In the genomic region with DNA sequence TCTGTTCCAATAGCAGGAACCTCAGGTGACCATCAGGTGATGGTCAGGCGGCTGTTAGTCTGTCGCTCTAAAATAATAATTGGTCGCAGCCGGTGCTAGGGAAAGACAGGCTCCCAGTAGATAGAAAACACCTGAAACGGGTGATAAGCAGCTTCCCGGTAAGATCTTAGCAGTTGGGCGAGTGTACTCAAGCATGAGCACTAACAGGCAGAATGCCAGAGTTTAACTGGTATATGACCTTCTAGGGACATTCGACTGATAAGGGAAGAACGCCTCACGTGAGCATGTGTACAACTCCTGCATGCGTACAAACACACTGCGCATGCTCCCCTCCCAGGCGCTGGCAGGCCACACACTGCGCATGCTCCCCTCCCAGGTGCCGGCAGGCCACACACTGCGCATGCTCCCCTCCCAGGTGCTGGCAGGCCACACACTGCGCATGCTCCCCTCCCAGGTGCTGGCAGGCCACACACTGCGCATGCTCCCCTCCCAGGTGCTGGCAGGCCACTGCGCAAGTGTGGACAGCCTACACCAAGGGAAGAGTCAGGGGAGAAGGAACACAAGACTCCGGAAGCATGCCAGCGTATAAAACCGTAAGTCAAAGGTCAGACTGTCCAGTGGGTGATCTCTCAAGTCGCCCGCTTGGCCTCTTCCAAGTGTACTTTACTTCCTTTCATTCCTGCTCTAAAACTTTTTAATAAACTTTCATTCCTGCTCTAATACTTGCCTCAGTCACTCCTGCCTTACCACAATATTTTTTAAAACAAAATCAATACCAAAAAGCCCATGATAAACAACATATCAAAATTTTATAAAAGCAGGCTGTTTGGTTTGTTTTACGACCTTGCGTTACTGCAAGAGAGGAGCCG, we compare ENCODE assay signal across 1 cellular context.
A peak's percentile ranks its signal among the peaks of the same experiment; 100 is the strongest.
TF ChIP-seq lines count a peak whose summit lies in the region.

No MANE protein-coding gene starts in this region.

TF ChIP-seq in HepG2, 621 proteins besides CTCF, POLR2A, EP300 and RAD21 (continued from another document and continues in another):
- TF ChIP-seq, protein P1, sequence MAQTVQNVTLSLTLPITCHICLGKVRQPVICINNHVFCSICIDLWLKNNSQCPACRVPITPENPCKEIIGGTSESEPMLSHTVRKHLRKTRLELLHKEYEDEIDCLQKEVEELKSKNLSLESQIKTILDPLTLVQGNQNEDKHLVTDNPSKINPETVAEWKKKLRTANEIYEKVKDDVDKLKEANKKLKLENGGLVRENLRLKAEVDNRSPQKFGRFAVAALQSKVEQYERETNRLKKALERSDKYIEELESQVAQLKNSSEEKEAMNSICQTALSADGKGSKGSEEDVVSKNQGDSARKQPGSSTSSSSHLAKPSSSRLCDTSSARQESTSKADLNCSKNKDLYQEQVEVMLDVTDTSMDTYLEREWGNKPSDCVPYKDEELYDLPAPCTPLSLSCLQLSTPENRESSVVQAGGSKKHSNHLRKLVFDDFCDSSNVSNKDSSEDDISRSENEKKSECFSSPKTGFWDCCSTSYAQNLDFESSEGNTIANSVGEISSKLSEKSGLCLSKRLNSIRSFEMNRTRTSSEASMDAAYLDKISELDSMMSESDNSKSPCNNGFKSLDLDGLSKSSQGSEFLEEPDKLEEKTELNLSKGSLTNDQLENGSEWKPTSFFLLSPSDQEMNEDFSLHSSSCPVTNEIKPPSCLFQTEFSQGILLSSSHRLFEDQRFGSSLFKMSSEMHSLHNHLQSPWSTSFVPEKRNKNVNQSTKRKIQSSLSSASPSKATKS (CRISPR knock-in tag; IDR thresholded peaks at IDR 0.05): no peak
- TF ChIP-seq ZNF737 (CRISPR knock-in tag; IDR thresholded peaks at IDR 0.05; ENCODE audit: borderline replicate concordance): no peak
- no peak for TF ChIP-seq CHD2 (IDR thresholded peaks at IDR 0.05; ENCODE audit: low read depth, low read length)
- no peak for TF ChIP-seq ZNF816 (CRISPR knock-in tag; IDR thresholded peaks at IDR 0.05; ENCODE audit: borderline replicate concordance)
- TF ChIP-seq, protein P2, sequence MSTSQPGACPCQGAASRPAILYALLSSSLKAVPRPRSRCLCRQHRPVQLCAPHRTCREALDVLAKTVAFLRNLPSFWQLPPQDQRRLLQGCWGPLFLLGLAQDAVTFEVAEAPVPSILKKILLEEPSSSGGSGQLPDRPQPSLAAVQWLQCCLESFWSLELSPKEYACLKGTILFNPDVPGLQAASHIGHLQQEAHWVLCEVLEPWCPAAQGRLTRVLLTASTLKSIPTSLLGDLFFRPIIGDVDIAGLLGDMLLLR (CRISPR knock-in tag; IDR thresholded peaks at IDR 0.05): no peak
- TF ChIP-seq ZNF546 (CRISPR knock-in tag; conservative IDR thresholded peaks at IDR 0.05): 0 out of 2 replicates have a peak, but pooled peaks have one; percentile 47
- TF ChIP-seq RXRA (CRISPR knock-in tag; IDR thresholded peaks at IDR 0.05): 0 out of 2 replicates have a peak, but pooled peaks have one; percentile 37
- TF ChIP-seq ZNF776 (CRISPR knock-in tag; IDR thresholded peaks at IDR 0.05): no peak
- TF ChIP-seq CENPX (CRISPR knock-in tag; IDR thresholded peaks at IDR 0.05): no peak
- peak; percentile 28; the same call in 1 of the 2 replicates for TF ChIP-seq ZNF792 (CRISPR knock-in tag; IDR thresholded peaks at IDR 0.05)
- TF ChIP-seq, protein P3, sequence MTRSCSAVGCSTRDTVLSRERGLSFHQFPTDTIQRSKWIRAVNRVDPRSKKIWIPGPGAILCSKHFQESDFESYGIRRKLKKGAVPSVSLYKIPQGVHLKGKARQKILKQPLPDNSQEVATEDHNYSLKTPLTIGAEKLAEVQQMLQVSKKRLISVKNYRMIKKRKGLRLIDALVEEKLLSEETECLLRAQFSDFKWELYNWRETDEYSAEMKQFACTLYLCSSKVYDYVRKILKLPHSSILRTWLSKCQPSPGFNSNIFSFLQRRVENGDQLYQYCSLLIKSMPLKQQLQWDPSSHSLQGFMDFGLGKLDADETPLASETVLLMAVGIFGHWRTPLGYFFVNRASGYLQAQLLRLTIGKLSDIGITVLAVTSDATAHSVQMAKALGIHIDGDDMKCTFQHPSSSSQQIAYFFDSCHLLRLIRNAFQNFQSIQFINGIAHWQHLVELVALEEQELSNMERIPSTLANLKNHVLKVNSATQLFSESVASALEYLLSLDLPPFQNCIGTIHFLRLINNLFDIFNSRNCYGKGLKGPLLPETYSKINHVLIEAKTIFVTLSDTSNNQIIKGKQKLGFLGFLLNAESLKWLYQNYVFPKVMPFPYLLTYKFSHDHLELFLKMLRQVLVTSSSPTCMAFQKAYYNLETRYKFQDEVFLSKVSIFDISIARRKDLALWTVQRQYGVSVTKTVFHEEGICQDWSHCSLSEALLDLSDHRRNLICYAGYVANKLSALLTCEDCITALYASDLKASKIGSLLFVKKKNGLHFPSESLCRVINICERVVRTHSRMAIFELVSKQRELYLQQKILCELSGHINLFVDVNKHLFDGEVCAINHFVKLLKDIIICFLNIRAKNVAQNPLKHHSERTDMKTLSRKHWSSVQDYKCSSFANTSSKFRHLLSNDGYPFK (CRISPR knock-in tag; IDR thresholded peaks at IDR 0.05; ENCODE audit: borderline replicate concordance): no peak
- no peak for TF ChIP-seq ZEB1 (IDR thresholded peaks at IDR 0.05; ENCODE audit: insufficient replicate concordance, low read depth)
- no peak for TF ChIP-seq ZNF562 (CRISPR knock-in tag; IDR thresholded peaks at IDR 0.05; ENCODE audit: borderline replicate concordance)
- TF ChIP-seq ZBTB42 (CRISPR knock-in tag; IDR thresholded peaks at IDR 0.05): no peak
- TF ChIP-seq PITX1 (CRISPR knock-in tag; IDR thresholded peaks at IDR 0.05): no peak; the same call in 1 of the 2 replicates
- TF ChIP-seq FIP1L1 (IDR thresholded peaks at IDR 0.05; ENCODE audit: borderline replicate concordance, insufficient read depth, low read depth, low read length): peak; percentile 98; the same call in 1 of the 2 replicates
- TF ChIP-seq ZNF143 (CRISPR knock-in tag; IDR thresholded peaks at IDR 0.05): peak; percentile 52; the same call in 1 of the 2 replicates
- TF ChIP-seq SRY (CRISPR knock-in tag; IDR thresholded peaks at IDR 0.05): 0 out of 2 replicates have a peak, but pooled peaks have one; percentile 58
- peak; percentile 48; the same call in 1 of the 2 replicates for TF ChIP-seq HOXA5 (CRISPR knock-in tag; IDR thresholded peaks at IDR 0.05)
- no peak for TF ChIP-seq IKZF4 (CRISPR knock-in tag; IDR thresholded peaks at IDR 0.05; ENCODE audit: borderline replicate concordance, low read depth, not compliant biosample characterization)
- peak; percentile 52 for TF ChIP-seq ZNF501 (CRISPR knock-in tag; IDR thresholded peaks at IDR 0.05)
- peak; percentile 44; the same call in 1 of the 2 replicates for TF ChIP-seq NR2F2 (IDR thresholded peaks at IDR 0.05; ENCODE audit: borderline replicate concordance, low read depth)
- peak; percentile 68 for TF ChIP-seq ZNF605 (CRISPR knock-in tag; IDR thresholded peaks at IDR 0.05)
- no peak for TF ChIP-seq TBX3 (IDR thresholded peaks at IDR 0.05; ENCODE audit: borderline replicate concordance)
- TF ChIP-seq ZNF660 (CRISPR knock-in tag; IDR thresholded peaks at IDR 0.05; ENCODE audit: borderline replicate concordance, low read depth): no peak
- no peak for TF ChIP-seq SP1 (IDR thresholded peaks at IDR 0.05)
- TF ChIP-seq SP1 (CRISPR knock-in tag; IDR thresholded peaks at IDR 0.05): no peak
- TF ChIP-seq, protein P4, sequence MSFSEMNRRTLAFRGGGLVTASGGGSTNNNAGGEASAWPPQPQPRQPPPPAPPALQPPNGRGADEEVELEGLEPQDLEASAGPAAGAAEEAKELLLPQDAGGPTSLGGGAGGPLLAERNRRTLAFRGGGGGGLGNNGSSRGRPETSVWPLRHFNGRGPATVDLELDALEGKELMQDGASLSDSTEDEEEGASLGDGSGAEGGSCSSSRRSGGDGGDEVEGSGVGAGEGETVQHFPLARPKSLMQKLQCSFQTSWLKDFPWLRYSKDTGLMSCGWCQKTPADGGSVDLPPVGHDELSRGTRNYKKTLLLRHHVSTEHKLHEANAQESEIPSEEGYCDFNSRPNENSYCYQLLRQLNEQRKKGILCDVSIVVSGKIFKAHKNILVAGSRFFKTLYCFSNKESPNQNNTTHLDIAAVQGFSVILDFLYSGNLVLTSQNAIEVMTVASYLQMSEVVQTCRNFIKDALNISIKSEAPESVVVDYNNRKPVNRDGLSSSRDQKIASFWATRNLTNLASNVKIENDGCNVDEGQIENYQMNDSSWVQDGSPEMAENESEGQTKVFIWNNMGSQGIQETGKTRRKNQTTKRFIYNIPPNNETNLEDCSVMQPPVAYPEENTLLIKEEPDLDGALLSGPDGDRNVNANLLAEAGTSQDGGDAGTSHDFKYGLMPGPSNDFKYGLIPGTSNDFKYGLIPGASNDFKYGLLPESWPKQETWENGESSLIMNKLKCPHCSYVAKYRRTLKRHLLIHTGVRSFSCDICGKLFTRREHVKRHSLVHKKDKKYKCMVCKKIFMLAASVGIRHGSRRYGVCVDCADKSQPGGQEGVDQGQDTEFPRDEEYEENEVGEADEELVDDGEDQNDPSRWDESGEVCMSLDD (CRISPR knock-in tag; IDR thresholded peaks at IDR 0.05; ENCODE audit: borderline replicate concordance): no peak
- no peak for TF ChIP-seq ZNF724P (CRISPR knock-in tag; IDR thresholded peaks at IDR 0.05; ENCODE audit: borderline replicate concordance)
- TF ChIP-seq ELF1 (CRISPR knock-in tag; IDR thresholded peaks at IDR 0.05): peak; percentile 73
- peak; percentile 61; the same call in 1 of the 2 replicates for TF ChIP-seq ZFX (CRISPR knock-in tag; IDR thresholded peaks at IDR 0.05; ENCODE audit: low read depth)
- TF ChIP-seq, protein P5, sequence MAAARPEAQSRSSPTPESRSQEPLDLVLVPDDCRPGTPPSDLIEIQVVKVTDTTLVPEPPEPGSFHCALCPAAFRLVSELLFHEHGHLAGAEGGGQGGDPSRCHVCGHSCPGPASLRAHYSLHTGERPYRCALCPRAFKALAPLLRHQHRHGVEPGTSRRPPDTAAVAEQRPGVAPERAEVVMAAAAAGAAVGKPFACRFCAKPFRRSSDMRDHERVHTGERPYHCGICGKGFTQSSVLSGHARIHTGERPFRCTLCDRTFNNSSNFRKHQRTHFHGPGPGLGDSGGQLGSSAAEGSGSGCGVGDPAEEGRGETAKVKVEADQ (CRISPR knock-in tag; IDR thresholded peaks at IDR 0.05; ENCODE audit: borderline replicate concordance): no peak
- 0 out of 2 replicates have a peak, but pooled peaks have one; percentile 21 for TF ChIP-seq SSRP1 (CRISPR knock-in tag; IDR thresholded peaks at IDR 0.05)
- TF ChIP-seq FOXM1 (CRISPR knock-in tag; IDR thresholded peaks at IDR 0.05): no peak
- TF ChIP-seq, protein P6, sequence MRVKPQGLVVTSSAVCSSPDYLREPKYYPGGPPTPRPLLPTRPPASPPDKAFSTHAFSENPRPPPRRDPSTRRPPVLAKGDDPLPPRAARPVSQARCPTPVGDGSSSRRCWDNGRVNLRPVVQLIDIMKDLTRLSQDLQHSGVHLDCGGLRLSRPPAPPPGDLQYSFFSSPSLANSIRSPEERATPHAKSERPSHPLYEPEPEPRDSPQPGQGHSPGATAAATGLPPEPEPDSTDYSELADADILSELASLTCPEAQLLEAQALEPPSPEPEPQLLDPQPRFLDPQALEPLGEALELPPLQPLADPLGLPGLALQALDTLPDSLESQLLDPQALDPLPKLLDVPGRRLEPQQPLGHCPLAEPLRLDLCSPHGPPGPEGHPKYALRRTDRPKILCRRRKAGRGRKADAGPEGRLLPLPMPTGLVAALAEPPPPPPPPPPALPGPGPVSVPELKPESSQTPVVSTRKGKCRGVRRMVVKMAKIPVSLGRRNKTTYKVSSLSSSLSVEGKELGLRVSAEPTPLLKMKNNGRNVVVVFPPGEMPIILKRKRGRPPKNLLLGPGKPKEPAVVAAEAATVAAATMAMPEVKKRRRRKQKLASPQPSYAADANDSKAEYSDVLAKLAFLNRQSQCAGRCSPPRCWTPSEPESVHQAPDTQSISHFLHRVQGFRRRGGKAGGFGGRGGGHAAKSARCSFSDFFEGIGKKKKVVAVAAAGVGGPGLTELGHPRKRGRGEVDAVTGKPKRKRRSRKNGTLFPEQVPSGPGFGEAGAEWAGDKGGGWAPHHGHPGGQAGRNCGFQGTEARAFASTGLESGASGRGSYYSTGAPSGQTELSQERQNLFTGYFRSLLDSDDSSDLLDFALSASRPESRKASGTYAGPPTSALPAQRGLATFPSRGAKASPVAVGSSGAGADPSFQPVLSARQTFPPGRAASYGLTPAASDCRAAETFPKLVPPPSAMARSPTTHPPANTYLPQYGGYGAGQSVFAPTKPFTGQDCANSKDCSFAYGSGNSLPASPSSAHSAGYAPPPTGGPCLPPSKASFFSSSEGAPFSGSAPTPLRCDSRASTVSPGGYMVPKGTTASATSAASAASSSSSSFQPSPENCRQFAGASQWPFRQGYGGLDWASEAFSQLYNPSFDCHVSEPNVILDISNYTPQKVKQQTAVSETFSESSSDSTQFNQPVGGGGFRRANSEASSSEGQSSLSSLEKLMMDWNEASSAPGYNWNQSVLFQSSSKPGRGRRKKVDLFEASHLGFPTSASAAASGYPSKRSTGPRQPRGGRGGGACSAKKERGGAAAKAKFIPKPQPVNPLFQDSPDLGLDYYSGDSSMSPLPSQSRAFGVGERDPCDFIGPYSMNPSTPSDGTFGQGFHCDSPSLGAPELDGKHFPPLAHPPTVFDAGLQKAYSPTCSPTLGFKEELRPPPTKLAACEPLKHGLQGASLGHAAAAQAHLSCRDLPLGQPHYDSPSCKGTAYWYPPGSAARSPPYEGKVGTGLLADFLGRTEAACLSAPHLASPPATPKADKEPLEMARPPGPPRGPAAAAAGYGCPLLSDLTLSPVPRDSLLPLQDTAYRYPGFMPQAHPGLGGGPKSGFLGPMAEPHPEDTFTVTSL (CRISPR knock-in tag; IDR thresholded peaks at IDR 0.05; ENCODE audit: borderline replicate concordance): no peak
- TF ChIP-seq RBM39 (IDR thresholded peaks at IDR 0.05; ENCODE audit: low read depth, low read length, poor library complexity, severe bottlenecking): no peak
